ENCODE assay signal across 14 cellular contexts in the genomic region with DNA sequence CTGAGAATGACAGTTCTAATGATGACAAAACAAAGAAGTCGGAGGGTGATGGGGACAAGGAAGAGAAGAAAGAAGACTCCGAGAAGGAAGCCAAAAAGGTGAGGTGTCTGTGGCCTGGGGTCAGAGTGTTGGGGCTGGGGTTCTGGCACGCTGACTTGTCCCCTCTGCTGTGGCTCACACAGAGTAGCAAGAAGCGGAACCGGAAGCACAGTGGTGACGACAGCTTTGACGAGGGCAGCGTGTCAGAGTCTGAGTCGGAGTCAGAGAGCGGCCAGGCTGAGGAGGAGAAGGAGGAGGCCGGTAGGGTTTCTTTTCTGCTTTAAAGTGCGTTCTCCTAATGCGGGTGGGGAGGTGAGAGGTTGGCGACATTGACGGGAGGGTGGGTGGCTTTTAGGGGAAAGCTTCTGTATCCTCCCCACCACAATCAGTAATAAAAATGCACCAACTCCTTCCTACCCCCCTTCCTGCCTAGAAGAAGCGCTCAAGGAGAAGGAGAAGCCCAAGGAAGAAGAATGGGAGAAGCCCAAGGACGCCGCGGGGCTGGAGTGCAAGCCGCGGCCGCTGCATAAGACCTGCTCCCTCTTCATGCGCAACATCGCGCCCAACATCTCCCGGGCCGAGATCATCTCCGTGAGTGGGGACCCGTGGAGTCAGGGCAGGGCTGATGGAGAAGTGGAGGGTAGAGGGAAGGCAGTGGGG. TPM values are rescaled to one million over a fixed set of nuclear protein-coding genes. Genes with fewer than 3 reads are reported as not detected.
DNase-seq lines count a peak whose midpoint lies in the region; ATAC-seq and TF ChIP-seq lines count a peak whose summit lies in the region.
"Had no signal": no experiment of that assay in that cellular context is flagged by ENCODE, and none has a peak within 500 bp of the region (broad histone marks: within the 10 kb centered on the region; RNA-seq: fewer than 3 reads in every experiment).

No MANE protein-coding gene starts in this region.

- TF ChIP-seq CTCF in WTC11 (IDR thresholded peaks at IDR 0.05) (no peak), endodermal cell (conservative IDR thresholded peaks at IDR 0.05) (no peak), tibial artery (IDR thresholded peaks at IDR 0.05) (no peak)

- DNase-seq in CD1c-positive myeloid dendritic cell (ENCODE audit: extremely low spot score) (peak; percentile 30), WTC11 (ENCODE audit: low spot score) (no peak), endodermal cell (no peak), NAMALWA (ENCODE audit: low spot score) (no peak), tibial artery (no peak)
- DNase-seq: DMS 273 treated with DMSO at 0.1 percent for 48 hours, NCI-H526 treated with DMSO at 0.1 percent for 48 hours, sigmoid colon had no signal

- no peak overlapping the region for H3K4me3 ChIP-seq in endodermal cell (ENCODE audit: low read length)
- no peak overlapping the region for H3K4me3 ChIP-seq in tibial artery
- H3K4me3 ChIP-seq: sigmoid colon, SK-N-MC, vagina had no signal

- H3K27ac Mint-ChIP-seq in IgD-negative memory B cell (peak overlapping the region; percentile 47 to 80 (median 70)), WTC11 (peak overlapping the region; percentile 74), endodermal cell (peak overlapping the region; percentile 31)

- no peak overlapping the region for H3K9ac ChIP-seq in endodermal cell (ENCODE audit: extremely low read depth, low read length, poor library complexity, severe bottlenecking)

- no peak for ATAC-seq in WTC11
- no peak for ATAC-seq in HG03439 (IDR thresholded peaks at IDR 0.05; ENCODE audit: unreplicated experiment)
- ATAC-seq in GM18520 (IDR thresholded peaks at IDR 0.05; ENCODE audit: unreplicated experiment), result no peak

- peak overlapping the region in 1 of 4 donors; percentile 42 for H3K4me3 Mint-ChIP-seq in IgD-negative memory B cell
- no peak overlapping the region for H3K4me3 Mint-ChIP-seq in WTC11
- H3K4me3 Mint-ChIP-seq in endodermal cell, result no peak overlapping the region

- H3K9me3 ChIP-seq in endodermal cell (ENCODE audit: control insufficient read depth, low read length) (no peaks in the 10 kb centered on the region), tibial artery (no peaks in the 10 kb centered on the region)
- H3K9me3 ChIP-seq: sigmoid colon, vagina had no signal

- H3K36me3 ChIP-seq in endodermal cell (ENCODE audit: control insufficient read depth, insufficient read depth, low read length) (peaks cover 85% of the 10 kb centered on the region), tibial artery (peaks cover 76 to 88% (median 85%) of the 10 kb centered on the region in 3 donors)

- WGBS in endodermal cell (ENCODE audit: insufficient coverage in 1 of 2, insufficient read length in 1 of 2), 2 experiments, result 97 to 99% methylated on average over 14 to 25 of the region's 29 CpGs

- H3K27me3 Mint-ChIP-seq in IgD-negative memory B cell (peaks cover 1% of the 10 kb centered on the region), WTC11 (ENCODE audit: low read depth) (no peaks in the 10 kb centered on the region), endodermal cell (ENCODE audit: insufficient read depth) (no peaks in the 10 kb centered on the region)

- CTCF ChIA-PET in WTC11 (lab: Charles Lee), result no interaction called here

- H3K4me1 ChIP-seq in endodermal cell (ENCODE audit: control insufficient read depth, insufficient read depth, low read length), result peaks cover 2% of the 10 kb centered on the region
- peaks cover 5 to 18% (median 13%) of the 10 kb centered on the region in 4 donors for H3K4me1 ChIP-seq in tibial artery

- H3K27me3 ChIP-seq in endodermal cell (ENCODE audit: control insufficient read depth, insufficient read depth, low read length, poor library complexity, severe bottlenecking) (no peaks in the 10 kb centered on the region), tibial artery (no peaks in the 10 kb centered on the region)
- H3K27me3 ChIP-seq: sigmoid colon, vagina had no signal

- H3K4me1 Mint-ChIP-seq in IgD-negative memory B cell (peaks cover 29 to 32% (median 31%) of the 10 kb centered on the region in 3 donors), WTC11 (peaks cover 31% of the 10 kb centered on the region), endodermal cell (peaks cover 23% of the 10 kb centered on the region)

- H3K36me3 Mint-ChIP-seq in IgD-negative memory B cell, result peaks cover 13% of the 10 kb centered on the region
- peaks cover 81% of the 10 kb centered on the region for H3K36me3 Mint-ChIP-seq in WTC11
- peaks cover 81% of the 10 kb centered on the region for H3K36me3 Mint-ChIP-seq in endodermal cell (ENCODE audit: low read depth)

- POLR2A ChIA-PET in WTC11 (lab: Charles Lee), result no interaction called here

- intact Hi-C loops in tibial artery (cut with DNase I; ENCODE audit: low total_unique reads), result no loop called here

- H3K9me3 Mint-ChIP-seq in IgD-negative memory B cell (no peaks in the 10 kb centered on the region), WTC11 (no peaks in the 10 kb centered on the region), endodermal cell (no peaks in the 10 kb centered on the region)

- H3K27ac ChIP-seq in endodermal cell (ENCODE audit: low read depth, low read length) (no peak overlapping the region), tibial artery (no peak overlapping the region)
- H3K27ac ChIP-seq: sigmoid colon, SK-N-MC, vagina had no signal

TF ChIP-seq in WTC11, 78 proteins besides CTCF, POLR2A, EP300 and RAD21:
- TF ChIP-seq, protein P1, sequence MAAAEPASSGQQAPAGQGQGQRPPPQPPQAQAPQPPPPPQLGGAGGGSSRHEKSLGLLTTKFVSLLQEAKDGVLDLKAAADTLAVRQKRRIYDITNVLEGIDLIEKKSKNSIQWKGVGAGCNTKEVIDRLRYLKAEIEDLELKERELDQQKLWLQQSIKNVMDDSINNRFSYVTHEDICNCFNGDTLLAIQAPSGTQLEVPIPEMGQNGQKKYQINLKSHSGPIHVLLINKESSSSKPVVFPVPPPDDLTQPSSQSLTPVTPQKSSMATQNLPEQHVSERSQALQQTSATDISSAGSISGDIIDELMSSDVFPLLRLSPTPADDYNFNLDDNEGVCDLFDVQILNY (CRISPR knock-in tag; IDR thresholded peaks at IDR 0.05), result no peak
- no peak for TF ChIP-seq NFYB (CRISPR knock-in tag; conservative IDR thresholded peaks at IDR 0.05; ENCODE audit: low read depth)
TF ChIP-seq in WTC11: peak in this region for 0.

RNA-seq across cellular contexts. Expression of a gene that starts 4.6 kb away (rescaled TPM):
- polyA plus RNA-seq in IgD-negative memory B cell, result 2.5 TPM
- 3.9 to 4.8 TPM (median 4.6 TPM) in 3 replicates for total RNA-seq in WTC11 (2021)
- total RNA-seq in endodermal cell, result 1 to 10 TPM; 3.7 to 4.0 TPM
- 1.4 TPM for polyA plus RNA-seq in endodermal cell (2013, experiment 1 of 2)
- polyA plus RNA-seq in endodermal cell (2013, experiment 2 of 2), result 2.2 TPM

RNA-seq across cellular contexts. Expression of a gene that starts 10.0 kb away (rescaled TPM):
- 79.7 TPM for polyA plus RNA-seq in IgD-negative memory B cell
- total RNA-seq in WTC11 (2021) (209 to 238 TPM (median 233 TPM) in 3 replicates), endodermal cell (100 to 1,000 TPM; 186 to 236 TPM)
- 161 TPM for polyA plus RNA-seq in endodermal cell (2013, experiment 1 of 2)
- polyA plus RNA-seq in endodermal cell (2013, experiment 2 of 2), result 142 TPM

RNA-seq across cellular contexts. Expression of a gene that starts 10.8 kb away (rescaled TPM):
- not detected for polyA plus RNA-seq in IgD-negative memory B cell
- total RNA-seq in WTC11 (2021), result 6.4 to 7.7 TPM (median 6.6 TPM) in 3 replicates
- 10 to 100 TPM in 1 of 2 donors, 1 to 10 TPM in 1; 2.6 to 13.7 TPM for total RNA-seq in endodermal cell
- polyA plus RNA-seq in endodermal cell (2013, experiment 1 of 2), result 6.1 TPM
- 6.1 TPM for polyA plus RNA-seq in endodermal cell (2013, experiment 2 of 2)
- total RNA-seq: M059J had no signal

RNA-seq across cellular contexts. Expression of a gene that starts 17.7 kb away (rescaled TPM):
- 4.6 TPM for polyA plus RNA-seq in IgD-negative memory B cell
- 128 to 140 TPM (median 130 TPM) in 3 replicates for total RNA-seq in WTC11 (2021)
- 100 to 1,000 TPM; 107 to 114 TPM for total RNA-seq in endodermal cell
- 56.2 TPM for polyA plus RNA-seq in endodermal cell (2013, experiment 1 of 2)
- polyA plus RNA-seq in endodermal cell (2013, experiment 2 of 2), result 56.4 TPM

RNA-seq across cellular contexts. Expression of a gene that starts 32.4 kb away (rescaled TPM):
- 11.4 TPM for polyA plus RNA-seq in IgD-negative memory B cell
- total RNA-seq in WTC11 (2021), result 32.6 to 39.3 TPM (median 34.1 TPM) in 3 replicates
- total RNA-seq in endodermal cell, result 10 to 100 TPM; 22.5 to 35.1 TPM
- 17.0 TPM for polyA plus RNA-seq in endodermal cell (2013, experiment 1 of 2)
- polyA plus RNA-seq in endodermal cell (2013, experiment 2 of 2), result 16.7 TPM
